Comparison of ENCODE assay signal across 9 cellular contexts in genomic region chr22:41524809-41525449, GRCh38. TPM values are rescaled to one million over a fixed set of nuclear protein-coding genes. Genes with fewer than 3 reads are reported as not detected.
A peak's percentile ranks its signal among the peaks of the same experiment; 100 is the strongest.
DNase-seq lines count a peak whose midpoint lies in the region; ATAC-seq lines count a peak whose summit lies in the region.
"Had no signal": no experiment of that assay in that cellular context is flagged by ENCODE, and none has a peak within 500 bp of the region (broad histone marks: within the 10 kb centered on the region; RNA-seq: fewer than 3 reads in every experiment).

No MANE protein-coding gene starts in this region.

- H3K36me3 Mint-ChIP-seq in effector memory CD8-positive, alpha-beta T cell (ENCODE audit: insufficient read depth), result peaks cover 36% of the 10 kb centered on the region

- peak; percentile 37 for DNase-seq in GM19238 (ENCODE audit: insufficient read length, low spot score)
- peak; percentile 58 to 60 for DNase-seq in activated CD4-positive, alpha-beta T cell treated with anti-CD3 and anti-CD28 coated beads, Interleukin-2, amount 50 U/mL, for 4 hours
- peak; percentile 37 to 44 (median 41) for DNase-seq in effector memory CD8-positive, alpha-beta T cell
- DNase-seq in stimulated activated CD4-positive, alpha-beta T cell treated with anti-CD3 and anti-CD28 coated beads, Interleukin-1b, Interleukin-23, amount 100 ng/mL, for 24 hours (ENCODE audit: low read depth in 4 of 4, low spot score in 1 of 4), result peak in 3 of 4 experiments; percentile 32 to 54 (median 53)
- DNase-seq in left lobe of liver (ENCODE audit: low spot score), result no peak
- no peak for DNase-seq in HUDEP-2 (lab: John Stamatoyannopoulos, UW; ENCODE audit: unreplicated experiment in 76 of 76)

- H3K27me3 Mint-ChIP-seq in effector memory CD8-positive, alpha-beta T cell, result no peaks in the 10 kb centered on the region

- H3K4me1 Mint-ChIP-seq in effector memory CD8-positive, alpha-beta T cell (ENCODE audit: low read depth in 2 of 2), result peaks cover 0 to 19% of the 10 kb centered on the region in 2 donors

- ATAC-seq in effector memory CD8-positive, alpha-beta T cell (replicated peaks), result peak; percentile 87
- ATAC-seq in left lobe of liver, result no peak
- ATAC-seq in HG02588 (IDR thresholded peaks at IDR 0.05; ENCODE audit: unreplicated experiment), result no peak
- no peak for ATAC-seq in HG02678 (IDR thresholded peaks at IDR 0.05; ENCODE audit: unreplicated experiment)

- H3K4me3 Mint-ChIP-seq in effector memory CD8-positive, alpha-beta T cell, result peak overlapping the region in 1 of 2 donors; percentile 17

- H3K27ac Mint-ChIP-seq in effector memory CD8-positive, alpha-beta T cell, result peak overlapping the region; percentile 35 to 84

- no peaks in the 10 kb centered on the region for H3K9me3 Mint-ChIP-seq in effector memory CD8-positive, alpha-beta T cell

RNA-seq across cellular contexts. Expression of gene POLR3H, which starts 19.3 kb away (rescaled TPM):
- total RNA-seq in left lobe of liver, result 22.5 TPM

RNA-seq across cellular contexts. Expression of gene CSDC2, which starts 35.9 kb away (rescaled TPM):
- 0.88 TPM for total RNA-seq in left lobe of liver
- total RNA-seq: endothelial cell of umbilical vein had no signal

RNA-seq across cellular contexts. Expression of gene ACO2, which starts 56.0 kb away (rescaled TPM):
- 71.8 TPM for total RNA-seq in left lobe of liver

RNA-seq across cellular contexts. Expression of gene PHF5A, which starts 56.4 kb away (rescaled TPM):
- total RNA-seq in left lobe of liver, result 14.6 TPM

Comparison
In these comparisons a context has a peak if more than half of its experiments do, and no peak if none do; other contexts are left out.
1. DNase-seq: peak in GM19238 (single experiment), activated CD4-positive, alpha-beta T cell treated with anti-CD3 and anti-CD28 coated beads, Interleukin-2, amount 50 U/mL, for 4 hours (2 of 2), effector memory CD8-positive, alpha-beta T cell (3 of 3) and stimulated activated CD4-positive, alpha-beta T cell treated with anti-CD3 and anti-CD28 coated beads, Interleukin-1b, Interleukin-23, amount 100 ng/mL, for 24 hours (3 of 4); none in left lobe of liver (single experiment) and HUDEP-2 (0 of 76).